Comparison of ENCODE assay signal across 10 cellular contexts in the genomic region with DNA sequence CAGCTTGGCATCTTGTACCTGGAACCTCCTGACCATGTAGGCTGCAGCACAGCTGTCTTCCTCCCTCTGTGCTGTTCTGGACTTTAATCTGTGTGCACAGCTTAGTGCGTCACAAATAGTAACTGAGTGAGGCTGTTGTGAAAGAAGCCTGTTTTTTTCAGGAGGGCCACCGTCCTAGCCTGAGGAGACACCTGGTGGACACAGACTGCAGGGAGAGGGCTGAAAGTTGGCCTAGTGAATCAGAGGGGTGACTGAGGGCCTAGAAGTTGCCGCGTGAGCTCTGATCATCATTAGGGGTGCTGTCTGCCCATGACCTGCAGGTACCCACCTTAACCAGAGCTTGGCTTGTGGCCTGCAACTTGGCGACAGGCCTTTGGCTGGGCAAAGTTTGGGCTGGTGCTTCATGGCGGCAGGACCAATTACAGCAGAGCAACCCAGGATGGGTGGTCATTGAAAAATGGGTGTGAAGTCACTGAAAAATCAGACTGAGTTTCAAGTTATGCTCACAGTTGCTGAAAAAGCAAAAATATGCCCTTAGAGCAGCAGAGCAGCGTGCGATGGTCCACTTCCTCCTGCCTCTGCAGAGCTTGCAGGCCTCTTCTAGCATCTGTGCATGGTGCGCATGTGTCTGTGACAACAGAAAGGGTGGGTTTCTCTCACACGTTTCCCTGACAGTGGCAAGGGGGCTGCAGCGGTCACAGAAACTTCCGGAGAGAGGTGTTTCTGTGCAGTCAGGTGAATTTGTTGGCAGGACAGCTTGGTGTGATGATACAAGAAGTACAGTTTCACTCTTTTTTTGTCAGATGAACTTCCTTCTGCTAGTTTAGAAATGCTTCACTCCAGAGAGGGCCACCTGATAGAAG. TPM values are rescaled to one million over a fixed set of nuclear protein-coding genes. Genes with fewer than 3 reads are reported as not detected.
DNase-seq lines count a peak whose midpoint lies in the region; ATAC-seq and TF ChIP-seq lines count a peak whose summit lies in the region.
"Had no signal": no experiment of that assay in that cellular context is flagged by ENCODE, and none has a peak within 500 bp of the region (broad histone marks: within the 10 kb centered on the region; RNA-seq: fewer than 3 reads in every experiment).

No MANE protein-coding gene starts in this region.

- DNase-seq in cardiac septum (ENCODE audit: low spot score) (peak; percentile 41), NCI-H187 (lab: John Stamatoyannopoulos, UW) (no peak), 8988T (no peak), omental fat pad (ENCODE audit: low spot score) (no peak), NCI-H510A treated with DMSO at 0.1 percent for 48 hours (lab: John Stamatoyannopoulos, UW) (no peak)
- DNase-seq: NCI-H774; stimulated activated naive CD8-positive, alpha-beta T cell treated with anti-CD3 and anti-CD28 coated beads, Interleukin-15, Interleukin-2, amounts not matched to agents 100 U/mL and 50 U/mL, for 24 hours had no signal

- peak overlapping the region; percentile 62 for H3K4me3 ChIP-seq in DOHH2 (ENCODE audit: low read length)

- H3K79me2 ChIP-seq in DOHH2 (ENCODE audit: control insufficient read depth, low read length) = no peaks in the 10 kb centered on the region

- peaks cover 26% of the 10 kb centered on the region for H3F3A ChIP-seq in DOHH2 (ENCODE audit: control insufficient read depth, insufficient read depth)

- H3K27me3 ChIP-seq in DOHH2 (ENCODE audit: control insufficient read depth, low read length) = peaks cover 2% of the 10 kb centered on the region

- H3K27ac ChIP-seq in DOHH2 (ENCODE audit: low read depth, low read length) = peak overlapping the region; percentile 93

- intact Hi-C loops in cardiac septum (cut with DNase I) = no loop called here

- no peaks in the 10 kb centered on the region for H4K20me1 ChIP-seq in DOHH2 (ENCODE audit: control insufficient read depth, insufficient read depth, low read depth, low read length)

- H3K9me3 ChIP-seq in DOHH2 (ENCODE audit: control insufficient read depth, insufficient read depth, low read length) = no peaks in the 10 kb centered on the region

- ATAC-seq in GM21381 (IDR thresholded peaks at IDR 0.05; ENCODE audit: unreplicated experiment) (peak; percentile 85), HG03442 (IDR thresholded peaks at IDR 0.05; ENCODE audit: unreplicated experiment) (peak; percentile 39), omental fat pad (ENCODE audit: low FRiP score) (no peak)

- peak; percentile 52 for TF ChIP-seq CTCF in DOHH2 (IDR thresholded peaks at IDR 0.05; ENCODE audit: low read depth, low read length, poor library complexity, severe bottlenecking)
- no peak for TF ChIP-seq CTCF in omental fat pad (IDR thresholded peaks at IDR 0.05)

- H3K9me2 ChIP-seq in DOHH2 (replicated peaks; ENCODE audit: control insufficient read depth, low read length) = no peaks in the 10 kb centered on the region

- H3K36me3 ChIP-seq in DOHH2 (ENCODE audit: control insufficient read depth, low read length) = no peaks in the 10 kb centered on the region

- H3K4me1 ChIP-seq in DOHH2 (ENCODE audit: control insufficient read depth, low read length) = peaks cover 75% of the 10 kb centered on the region

- peak overlapping the region; percentile 80 for H3K4me2 ChIP-seq in DOHH2 (ENCODE audit: low read length)

RNA-seq across cellular contexts. Expression of gene GDF7, which starts 9.6 kb away (rescaled TPM):
- total RNA-seq in cardiac septum (0.94 TPM), omental fat pad (1 to 10 TPM in 1 of 4 donors, under 1 TPM in 3; 0.12 to 1.1 (median 0.25) TPM)

RNA-seq across cellular contexts. Expression of gene HS1BP3, which starts 25.7 kb away (rescaled TPM):
- total RNA-seq in cardiac septum = 15.6 TPM
- 10 to 100 TPM; 17.7 to 30.3 (median 22.8) TPM for total RNA-seq in omental fat pad
